Comparison of ENCODE assay signal across 24 cellular contexts in genomic region chr12:105508096-105508495, GRCh38.
A peak's percentile ranks its signal among the peaks of the same experiment; 100 is the strongest.
DNase-seq lines count a peak whose midpoint lies in the region; ATAC-seq, FAIRE-seq and TF ChIP-seq lines count a peak whose summit lies in the region.
"Had no signal": no experiment of that assay in that cellular context is flagged by ENCODE, and none has a peak within 500 bp of the region (broad histone marks: within the 10 kb centered on the region; RNA-seq: fewer than 3 reads in every experiment).

No MANE protein-coding gene starts in this region.

- H3K4me3 Mint-ChIP-seq in astrocyte (ENCODE audit: unreplicated experiment) = no peak overlapping the region
- no peak overlapping the region for H3K4me3 Mint-ChIP-seq in nephron
- H3K4me3 Mint-ChIP-seq in CD4-positive, alpha-beta memory T cell = no peak overlapping the region
- H3K4me3 Mint-ChIP-seq: B cell; CD4-positive, CD25-positive, alpha-beta regulatory T cell; CD8-positive, alpha-beta memory T cell; GM23338; H9 had no signal

- ATAC-seq in foreskin keratinocyte (peak; percentile 18), GM21786 (IDR thresholded peaks at IDR 0.05; ENCODE audit: unreplicated experiment) (no peak), GM18907 (IDR thresholded peaks at IDR 0.05; ENCODE audit: unreplicated experiment) (no peak)
- ATAC-seq: GM12878, GM23338, HCT116 had no signal

- H3K9me3 ChIP-seq in astrocyte (ENCODE audit: insufficient read depth, low read depth, low read length) = no peaks in the 10 kb centered on the region
- no peaks in the 10 kb centered on the region for H3K9me3 ChIP-seq in CD4-positive, alpha-beta memory T cell (ENCODE audit: control insufficient read depth in 1 of 2, low read length in 2 of 2)

- H3K9me3 Mint-ChIP-seq in astrocyte (ENCODE audit: unreplicated experiment) = no peaks in the 10 kb centered on the region
- no peaks in the 10 kb centered on the region for H3K9me3 Mint-ChIP-seq in nephron
- peaks cover 0 to 3% (median 0%) of the 10 kb centered on the region in 8 donors for H3K9me3 Mint-ChIP-seq in CD4-positive, alpha-beta memory T cell
- H3K9me3 Mint-ChIP-seq: CD8-positive, alpha-beta memory T cell; GM23338; H9 had no signal

- peak overlapping the region; percentile 34 for H3K4me2 ChIP-seq in astrocyte (ENCODE audit: low read length)
- H3K4me2 ChIP-seq: BLaER1, GM23338 had no signal

- H3K4me1 Mint-ChIP-seq in astrocyte (ENCODE audit: low read depth, unreplicated experiment) (peaks cover 14% of the 10 kb centered on the region), nephron (peaks cover 20% of the 10 kb centered on the region)
- H3K4me1 Mint-ChIP-seq in CD4-positive, alpha-beta memory T cell = no peaks in the 10 kb centered on the region
- H3K4me1 Mint-ChIP-seq: B cell; CD4-positive, CD25-positive, alpha-beta regulatory T cell; CD8-positive, alpha-beta memory T cell; GM23338 had no signal

- no peak overlapping the region for H3K27ac ChIP-seq in astrocyte (ENCODE audit: low read depth, low read length)
- no peak overlapping the region for H3K27ac ChIP-seq in foreskin keratinocyte
- no peak overlapping the region for H3K27ac ChIP-seq in CD4-positive, alpha-beta memory T cell (ENCODE audit: low read depth, low read length)
- H3K27ac ChIP-seq: 22Rv1, BLaER1, C4-2B had no signal

- intact Hi-C loops in CD4-positive, alpha-beta memory T cell (cut with micrococcal nuclease) = no loop called here

- no peak for FAIRE-seq in astrocyte (lab: Jason Lieb, UNC)
- FAIRE-seq: A204.1, D721Med, GM12878 had no signal

- H4K20me1 ChIP-seq in astrocyte (ENCODE audit: insufficient read depth, low read length) = no peaks in the 10 kb centered on the region
- H4K20me1 ChIP-seq: BLaER1 had no signal

- POLR2A ChIA-PET in CD4-positive, alpha-beta memory T cell (lab: Charles Lee; ENCODE audit: partially characterized antibody) = no interaction called here

- no peaks in the 10 kb centered on the region for H3K27me3 ChIP-seq in astrocyte (ENCODE audit: insufficient read depth, low read length)
- H3K27me3 ChIP-seq in foreskin keratinocyte = peaks cover 3% of the 10 kb centered on the region
- no peaks in the 10 kb centered on the region for H3K27me3 ChIP-seq in CD4-positive, alpha-beta memory T cell (ENCODE audit: insufficient read depth, low read length)
- H3K27me3 ChIP-seq: BLaER1 had no signal

- H3K4me1 ChIP-seq in astrocyte (ENCODE audit: insufficient read depth, low read length) = peaks cover 8% of the 10 kb centered on the region
- peaks cover 7% of the 10 kb centered on the region for H3K4me1 ChIP-seq in foreskin keratinocyte
- no peaks in the 10 kb centered on the region for H3K4me1 ChIP-seq in CD4-positive, alpha-beta memory T cell (ENCODE audit: insufficient read depth, low read length)

- H2AFZ ChIP-seq in astrocyte (ENCODE audit: low read depth, low read length) = no peak overlapping the region

- H3K27me3 Mint-ChIP-seq in astrocyte (ENCODE audit: low read depth, unreplicated experiment) (peaks cover 10% of the 10 kb centered on the region), nephron (ENCODE audit: low read depth) (peaks cover 4% of the 10 kb centered on the region)
- peaks cover 0 to 12% of the 10 kb centered on the region in 2 donors for H3K27me3 Mint-ChIP-seq in CD4-positive, alpha-beta memory T cell
- H3K27me3 Mint-ChIP-seq: CD4-positive, CD25-positive, alpha-beta regulatory T cell had no signal

- H3K4me3 ChIP-seq in astrocyte (ENCODE audit: insufficient read depth, low read depth, low read length) = no peak overlapping the region
- no peak overlapping the region for H3K4me3 ChIP-seq in CD4-positive, alpha-beta memory T cell (ENCODE audit: low read length in 2 of 2)
- H3K4me3 ChIP-seq: BLaER1, GM12878, GM23338 had no signal

- H3K36me3 ChIP-seq in astrocyte (ENCODE audit: insufficient read depth, low read length) = no peaks in the 10 kb centered on the region
- H3K36me3 ChIP-seq in CD4-positive, alpha-beta memory T cell (ENCODE audit: insufficient read depth, low read length) = no peaks in the 10 kb centered on the region
- H3K36me3 ChIP-seq: BLaER1 had no signal

- DNase-seq in NCI-H2171 treated with DMSO at 0.1 percent for 48 hours (lab: John Stamatoyannopoulos, UW) (peak; percentile 46), NCI-H2171 (lab: John Stamatoyannopoulos, UW) (no peak), astrocyte (ENCODE audit: low read depth) (no peak), foreskin keratinocyte (no peak)
- DNase-seq in CD4-positive, alpha-beta memory T cell = no peak
- DNase-seq: CD4-positive, CD25-positive, alpha-beta regulatory T cell; CD8-positive, alpha-beta memory T cell; DMS 273 treated with DMSO at 0.1 percent for 48 hours; DMS79; EL; GDM1; H9 had no signal

- no peak overlapping the region for H3K9ac ChIP-seq in astrocyte (ENCODE audit: low read length)
- H3K9ac ChIP-seq: BLaER1 had no signal

- CTCF ChIA-PET in CD4-positive, alpha-beta memory T cell (lab: Charles Lee; ENCODE audit: partially characterized antibody) = no interaction called here

- no peak for TF ChIP-seq CTCF in astrocyte (IDR thresholded peaks at IDR 0.05; ENCODE audit: insufficient read depth, low read depth, low read length)
- TF ChIP-seq CTCF in foreskin keratinocyte (conservative IDR thresholded peaks at IDR 0.05) = no peak
- TF ChIP-seq CTCF in nephron (IDR thresholded peaks at IDR 0.05; ENCODE audit: unreplicated experiment in 3 of 3) = no peak

- H3K79me2 ChIP-seq in astrocyte (ENCODE audit: insufficient read depth, low read length) = no peaks in the 10 kb centered on the region

- no peak overlapping the region for H3K27ac Mint-ChIP-seq in astrocyte (ENCODE audit: unreplicated experiment)
- peak overlapping the region; percentile 31 to 75 (median 36) for H3K27ac Mint-ChIP-seq in nephron
- H3K27ac Mint-ChIP-seq in CD4-positive, alpha-beta memory T cell = no peak overlapping the region
- H3K27ac Mint-ChIP-seq: B cell; CD4-positive, CD25-positive, alpha-beta regulatory T cell; CD8-positive, alpha-beta memory T cell; GM23338; H9 had no signal

- H3K36me3 Mint-ChIP-seq in astrocyte (ENCODE audit: low read depth, unreplicated experiment) (peaks cover 1% of the 10 kb centered on the region), nephron (ENCODE audit: low read depth) (no peaks in the 10 kb centered on the region)
- H3K36me3 Mint-ChIP-seq in CD4-positive, alpha-beta memory T cell = no peaks in the 10 kb centered on the region
- H3K36me3 Mint-ChIP-seq: CD4-positive, CD25-positive, alpha-beta regulatory T cell; CD8-positive, alpha-beta memory T cell had no signal

Comparison
In these comparisons a context has a peak if more than half of its experiments do, and no peak if none do; other contexts are left out.
1. H3K27ac Mint-ChIP-seq: peak in nephron (3 of 3); none in astrocyte (single experiment) and CD4-positive, alpha-beta memory T cell (0 of 7).